ENCODE assay signal across 17 cellular contexts in genomic region chr3:72191211-72191960, GRCh38.
"Had no signal": no experiment of that assay in that cellular context is flagged by ENCODE, and none has a peak within 500 bp of the region (broad histone marks: within the 10 kb centered on the region; RNA-seq: fewer than 3 reads in every experiment).

No MANE protein-coding gene starts in this region.

- H3K4me1 ChIP-seq: gastrocnemius medialis, parathyroid adenoma, uterus had no signal

- H3K79me2 ChIP-seq: parathyroid adenoma had no signal

- H3K27ac Mint-ChIP-seq: activated T-helper 17 cell treated with anti-CD3 and anti-CD28 coated beads, Interleukin-2, amount 50 U/mL, for 72 hours; memory B cell; naive thymus-derived CD8-positive, alpha-beta T cell; stimulated activated memory B cell treated with anti-CD40 and anti-IgM and Interleukin-4, amounts not matched to agents 10 μg/mL and 1 μg/mL and 100 μg/mL, for 72 hours had no signal

- H3K4me3 Mint-ChIP-seq: activated T-helper 17 cell treated with anti-CD3 and anti-CD28 coated beads, Interleukin-2, amount 50 U/mL, for 72 hours; memory B cell; naive thymus-derived CD8-positive, alpha-beta T cell; stimulated activated memory B cell treated with anti-CD40 and anti-IgM and Interleukin-4, amounts not matched to agents 10 μg/mL and 1 μg/mL and 100 μg/mL, for 72 hours had no signal

- DNase-seq: activated CD4-positive, CD25-positive, alpha-beta regulatory T cell treated with anti-CD3 and anti-CD28 coated beads, Interleukin-2, amount 50 U/mL, for 72 hours; activated naive CD4-positive, alpha-beta T cell treated with Interleukin-2 at 50 U/mL for 16 hours; left lung; mucosa of descending colon; naive thymus-derived CD8-positive, alpha-beta T cell; stimulated activated CD4-positive, alpha-beta T cell treated with anti-CD3 and anti-CD28 coated beads, Interleukin-2, amount 100 ng/mL, for 48 hours; T-helper 1 cell; T1000; tibial artery; uterus had no signal

- H3K9ac ChIP-seq: parathyroid adenoma had no signal

- H3K4me3 ChIP-seq: ascending aorta, gastrocnemius medialis, left lung, mucosa of descending colon, tibial artery, uterus had no signal

- H3K9me3 ChIP-seq: gastrocnemius medialis, mucosa of descending colon, neutrophil, uterus had no signal

- H3K27ac ChIP-seq: ascending aorta, gastrocnemius medialis, left lung, neutrophil, parathyroid adenoma, tibial artery, uterus had no signal

- H3K36me3 Mint-ChIP-seq: memory B cell; stimulated activated memory B cell treated with anti-CD40 and anti-IgM and Interleukin-4, amounts not matched to agents 10 μg/mL and 1 μg/mL and 100 μg/mL, for 72 hours had no signal

- H3K27me3 Mint-ChIP-seq: naive thymus-derived CD8-positive, alpha-beta T cell had no signal

- H3K27me3 ChIP-seq: ascending aorta, gastrocnemius medialis, left lung, neutrophil, tibial artery, uterus had no signal

- H3K36me3 ChIP-seq: ascending aorta, gastrocnemius medialis, left lung, neutrophil, tibial artery, uterus had no signal

- ATAC-seq: activated T-helper 17 cell treated with anti-CD3 and anti-CD28 coated beads, Interleukin-2, amount 50 U/mL, for 72 hours; gastrocnemius medialis; left lung; mucosa of descending colon; naive thymus-derived CD8-positive, alpha-beta T cell; stimulated activated memory B cell treated with anti-CD40 and anti-IgM and Interleukin-4, amounts not matched to agents 10 μg/mL and 1 μg/mL and 100 μg/mL, for 72 hours had no signal

- H3K9me3 Mint-ChIP-seq: activated T-helper 17 cell treated with anti-CD3 and anti-CD28 coated beads, Interleukin-2, amount 50 U/mL, for 72 hours; memory B cell; stimulated activated memory B cell treated with anti-CD40 and anti-IgM and Interleukin-4, amounts not matched to agents 10 μg/mL and 1 μg/mL and 100 μg/mL, for 72 hours had no signal

- H2AFZ ChIP-seq: parathyroid adenoma had no signal
